Comparison of ENCODE assay signal across 1 cellular context in the genomic region with DNA sequence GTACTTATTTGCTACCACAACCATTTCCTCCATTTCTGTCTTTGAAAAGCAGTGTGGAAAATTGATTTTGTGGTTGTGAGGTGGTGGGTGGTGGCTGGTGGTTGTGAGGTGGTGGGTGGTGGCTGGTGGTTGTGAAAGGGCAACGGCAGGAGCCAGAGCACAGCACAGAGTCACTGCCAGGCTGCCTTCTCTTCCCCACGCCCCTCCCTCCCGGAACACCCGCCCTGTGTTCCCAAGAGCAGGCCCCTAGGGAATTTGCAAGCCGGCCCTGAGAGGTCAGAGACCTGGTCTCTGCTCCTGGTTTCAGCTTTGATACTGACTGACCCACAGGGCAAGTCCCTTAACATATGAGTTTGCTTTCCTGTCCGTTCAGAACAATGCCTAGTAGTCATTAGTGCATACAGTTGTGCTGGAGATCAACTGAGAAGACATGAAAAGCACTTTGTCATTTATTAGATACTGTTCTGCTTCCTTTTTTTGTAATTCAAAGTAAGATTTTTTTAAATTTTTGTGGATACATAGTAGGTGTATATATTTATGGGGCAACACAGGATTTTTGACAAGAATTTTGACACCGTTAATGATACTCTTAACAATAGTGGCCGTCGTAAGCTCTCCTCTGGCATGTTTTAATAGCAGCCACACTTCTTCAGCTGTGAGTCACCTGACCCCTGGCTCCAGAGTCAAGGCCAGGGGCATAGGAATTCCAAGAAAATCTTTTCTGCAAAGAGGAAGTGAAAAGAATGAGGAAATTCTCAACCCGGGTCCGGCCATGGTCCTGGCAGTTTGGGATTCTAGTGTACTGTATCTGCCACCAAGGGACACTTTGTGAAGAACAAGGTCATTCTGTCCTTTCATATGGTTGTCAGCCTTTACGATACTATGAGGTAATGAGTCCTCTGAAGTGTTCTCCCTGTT.
TF ChIP-seq lines count a peak whose summit lies in the region.

No MANE protein-coding gene starts in this region.

TF ChIP-seq in HepG2, 621 proteins besides CTCF, POLR2A, EP300 and RAD21 (continued from another document and continues in another):
- TF ChIP-seq, protein P1, sequence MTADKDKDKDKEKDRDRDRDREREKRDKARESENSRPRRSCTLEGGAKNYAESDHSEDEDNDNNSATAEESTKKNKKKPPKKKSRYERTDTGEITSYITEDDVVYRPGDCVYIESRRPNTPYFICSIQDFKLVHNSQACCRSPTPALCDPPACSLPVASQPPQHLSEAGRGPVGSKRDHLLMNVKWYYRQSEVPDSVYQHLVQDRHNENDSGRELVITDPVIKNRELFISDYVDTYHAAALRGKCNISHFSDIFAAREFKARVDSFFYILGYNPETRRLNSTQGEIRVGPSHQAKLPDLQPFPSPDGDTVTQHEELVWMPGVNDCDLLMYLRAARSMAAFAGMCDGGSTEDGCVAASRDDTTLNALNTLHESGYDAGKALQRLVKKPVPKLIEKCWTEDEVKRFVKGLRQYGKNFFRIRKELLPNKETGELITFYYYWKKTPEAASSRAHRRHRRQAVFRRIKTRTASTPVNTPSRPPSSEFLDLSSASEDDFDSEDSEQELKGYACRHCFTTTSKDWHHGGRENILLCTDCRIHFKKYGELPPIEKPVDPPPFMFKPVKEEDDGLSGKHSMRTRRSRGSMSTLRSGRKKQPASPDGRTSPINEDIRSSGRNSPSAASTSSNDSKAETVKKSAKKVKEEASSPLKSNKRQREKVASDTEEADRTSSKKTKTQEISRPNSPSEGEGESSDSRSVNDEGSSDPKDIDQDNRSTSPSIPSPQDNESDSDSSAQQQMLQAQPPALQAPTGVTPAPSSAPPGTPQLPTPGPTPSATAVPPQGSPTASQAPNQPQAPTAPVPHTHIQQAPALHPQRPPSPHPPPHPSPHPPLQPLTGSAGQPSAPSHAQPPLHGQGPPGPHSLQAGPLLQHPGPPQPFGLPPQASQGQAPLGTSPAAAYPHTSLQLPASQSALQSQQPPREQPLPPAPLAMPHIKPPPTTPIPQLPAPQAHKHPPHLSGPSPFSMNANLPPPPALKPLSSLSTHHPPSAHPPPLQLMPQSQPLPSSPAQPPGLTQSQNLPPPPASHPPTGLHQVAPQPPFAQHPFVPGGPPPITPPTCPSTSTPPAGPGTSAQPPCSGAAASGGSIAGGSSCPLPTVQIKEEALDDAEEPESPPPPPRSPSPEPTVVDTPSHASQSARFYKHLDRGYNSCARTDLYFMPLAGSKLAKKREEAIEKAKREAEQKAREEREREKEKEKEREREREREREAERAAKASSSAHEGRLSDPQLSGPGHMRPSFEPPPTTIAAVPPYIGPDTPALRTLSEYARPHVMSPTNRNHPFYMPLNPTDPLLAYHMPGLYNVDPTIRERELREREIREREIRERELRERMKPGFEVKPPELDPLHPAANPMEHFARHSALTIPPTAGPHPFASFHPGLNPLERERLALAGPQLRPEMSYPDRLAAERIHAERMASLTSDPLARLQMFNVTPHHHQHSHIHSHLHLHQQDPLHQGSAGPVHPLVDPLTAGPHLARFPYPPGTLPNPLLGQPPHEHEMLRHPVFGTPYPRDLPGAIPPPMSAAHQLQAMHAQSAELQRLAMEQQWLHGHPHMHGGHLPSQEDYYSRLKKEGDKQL (CRISPR knock-in tag; IDR thresholded peaks at IDR 0.05; ENCODE audit: low read depth): no peak; the same call in none of the 2 replicates
- TF ChIP-seq SIX1 (CRISPR knock-in tag; IDR thresholded peaks at IDR 0.05; ENCODE audit: borderline replicate concordance) (no peak), ZNF33A (CRISPR knock-in tag; IDR thresholded peaks at IDR 0.05; ENCODE audit: borderline replicate concordance) (no peak), SCMH1 (CRISPR knock-in tag; IDR thresholded peaks at IDR 0.05; ENCODE audit: borderline replicate concordance) (no peak), EED (CRISPR knock-in tag; IDR thresholded peaks at IDR 0.05) (no peak), ZNF205 (CRISPR knock-in tag; IDR thresholded peaks at IDR 0.05) (peak; percentile 98), ZNF747 (CRISPR knock-in tag; IDR thresholded peaks at IDR 0.05; ENCODE audit: borderline replicate concordance) (peak; percentile 82; the same call in 1 of the 2 replicates), KDM4B (CRISPR knock-in tag; IDR thresholded peaks at IDR 0.05) (no peak), CEBPG (CRISPR knock-in tag; IDR thresholded peaks at IDR 0.05) (peak; percentile 32; the same call in 1 of the 2 replicates), SP2 (CRISPR knock-in tag; IDR thresholded peaks at IDR 0.05) (no peak), HIVEP1 (CRISPR knock-in tag; IDR thresholded peaks at IDR 0.05) (0 out of 2 replicates have a peak, but pooled peaks have one; percentile 35), TP53 (CRISPR knock-in tag; conservative IDR thresholded peaks at IDR 0.05) (no peak), SATB2 (CRISPR knock-in tag; IDR thresholded peaks at IDR 0.05) (no peak), ZNF672 (CRISPR knock-in tag; IDR thresholded peaks at IDR 0.05) (no peak), NFIB (CRISPR knock-in tag; IDR thresholded peaks at IDR 0.05; ENCODE audit: borderline replicate concordance) (no peak), ZSCAN25 (CRISPR knock-in tag; IDR thresholded peaks at IDR 0.05) (no peak), ZFP90 (CRISPR knock-in tag; IDR thresholded peaks at IDR 0.05; ENCODE audit: borderline replicate concordance) (0 out of 2 replicates have a peak, but pooled peaks have one; percentile 22), AGO2 (optimal IDR thresholded peaks at IDR 0.05; ENCODE audit: low read depth, low read length) (no peak), RBAK (CRISPR knock-in tag; IDR thresholded peaks at IDR 0.05) (peak; percentile 56; the same call in 1 of the 2 replicates), ZNF264 (CRISPR knock-in tag; IDR thresholded peaks at IDR 0.05) (no peak; the same call in 1 of the 2 replicates), NR2F6 (IDR thresholded peaks at IDR 0.05) (peak; percentile 95), NR2F6 (CRISPR knock-in tag; IDR thresholded peaks at IDR 0.05) (peak; percentile 96), RARA (CRISPR knock-in tag; IDR thresholded peaks at IDR 0.05) (peak; percentile 75), HMG20B (CRISPR knock-in tag; conservative IDR thresholded peaks at IDR 0.05) (peak; percentile 77; the same call in 1 of the 2 replicates), MAFG (CRISPR knock-in tag; IDR thresholded peaks at IDR 0.05) (no peak), ZNF256 (CRISPR knock-in tag; conservative IDR thresholded peaks at IDR 0.05) (no peak), KLF11 (CRISPR knock-in tag; IDR thresholded peaks at IDR 0.05) (no peak), MEF2D (CRISPR knock-in tag; IDR thresholded peaks at IDR 0.05) (peak; percentile 30; the same call in 1 of the 2 replicates), ZNF563 (CRISPR knock-in tag; IDR thresholded peaks at IDR 0.05) (no peak), ZNF451 (CRISPR knock-in tag; IDR thresholded peaks at IDR 0.05) (peak; percentile 67; the same call in 1 of the 2 replicates), ZKSCAN1 (IDR thresholded peaks at IDR 0.05; ENCODE audit: low read length) (0 out of 2 replicates have a peak, but pooled peaks have one; percentile 66), MYC (CRISPR knock-in tag; IDR thresholded peaks at IDR 0.05; ENCODE audit: borderline replicate concordance) (peak; percentile 51; the same call in 1 of the 2 replicates), PHF21A (CRISPR knock-in tag; IDR thresholded peaks at IDR 0.05) (peak; percentile 99), GATA4 (IDR thresholded peaks at IDR 0.05; ENCODE audit: borderline replicate concordance, low read depth) (no peak), KDM3A (CRISPR knock-in tag; IDR thresholded peaks at IDR 0.05; ENCODE audit: low read depth) (no peak), KAT8 (CRISPR knock-in tag; IDR thresholded peaks at IDR 0.05) (no peak), ZMYM3 (CRISPR knock-in tag; IDR thresholded peaks at IDR 0.05) (peak; percentile 63), LCORL (IDR thresholded peaks at IDR 0.05) (no peak), LCORL (CRISPR knock-in tag; IDR thresholded peaks at IDR 0.05) (peak; percentile 83), MIXL1 (CRISPR knock-in tag; IDR thresholded peaks at IDR 0.05) (no peak; the same call in 1 of the 2 replicates), SETDB1 (CRISPR knock-in tag; IDR thresholded peaks at IDR 0.05; ENCODE audit: borderline replicate concordance) (no peak), ARID2 (CRISPR knock-in tag; IDR thresholded peaks at IDR 0.05; ENCODE audit: borderline replicate concordance) (peak; percentile 30; the same call in 1 of the 2 replicates), PAWR (CRISPR knock-in tag; IDR thresholded peaks at IDR 0.05; ENCODE audit: borderline replicate concordance) (no peak), MED1 (CRISPR knock-in tag; IDR thresholded peaks at IDR 0.05) (peak; percentile 68), TEAD2 (CRISPR knock-in tag; IDR thresholded peaks at IDR 0.05) (no peak), GFI1 (CRISPR knock-in tag; IDR thresholded peaks at IDR 0.05; ENCODE audit: borderline replicate concordance) (peak; percentile 41; the same call in 1 of the 2 replicates), KLF13 (CRISPR knock-in tag; IDR thresholded peaks at IDR 0.05) (no peak)
- TF ChIP-seq, protein P2, sequence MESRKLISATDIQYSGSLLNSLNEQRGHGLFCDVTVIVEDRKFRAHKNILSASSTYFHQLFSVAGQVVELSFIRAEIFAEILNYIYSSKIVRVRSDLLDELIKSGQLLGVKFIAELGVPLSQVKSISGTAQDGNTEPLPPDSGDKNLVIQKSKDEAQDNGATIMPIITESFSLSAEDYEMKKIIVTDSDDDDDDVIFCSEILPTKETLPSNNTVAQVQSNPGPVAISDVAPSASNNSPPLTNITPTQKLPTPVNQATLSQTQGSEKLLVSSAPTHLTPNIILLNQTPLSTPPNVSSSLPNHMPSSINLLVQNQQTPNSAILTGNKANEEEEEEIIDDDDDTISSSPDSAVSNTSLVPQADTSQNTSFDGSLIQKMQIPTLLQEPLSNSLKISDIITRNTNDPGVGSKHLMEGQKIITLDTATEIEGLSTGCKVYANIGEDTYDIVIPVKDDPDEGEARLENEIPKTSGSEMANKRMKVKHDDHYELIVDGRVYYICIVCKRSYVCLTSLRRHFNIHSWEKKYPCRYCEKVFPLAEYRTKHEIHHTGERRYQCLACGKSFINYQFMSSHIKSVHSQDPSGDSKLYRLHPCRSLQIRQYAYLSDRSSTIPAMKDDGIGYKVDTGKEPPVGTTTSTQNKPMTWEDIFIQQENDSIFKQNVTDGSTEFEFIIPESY (CRISPR knock-in tag; IDR thresholded peaks at IDR 0.05): no peak
- TF ChIP-seq, protein P3, sequence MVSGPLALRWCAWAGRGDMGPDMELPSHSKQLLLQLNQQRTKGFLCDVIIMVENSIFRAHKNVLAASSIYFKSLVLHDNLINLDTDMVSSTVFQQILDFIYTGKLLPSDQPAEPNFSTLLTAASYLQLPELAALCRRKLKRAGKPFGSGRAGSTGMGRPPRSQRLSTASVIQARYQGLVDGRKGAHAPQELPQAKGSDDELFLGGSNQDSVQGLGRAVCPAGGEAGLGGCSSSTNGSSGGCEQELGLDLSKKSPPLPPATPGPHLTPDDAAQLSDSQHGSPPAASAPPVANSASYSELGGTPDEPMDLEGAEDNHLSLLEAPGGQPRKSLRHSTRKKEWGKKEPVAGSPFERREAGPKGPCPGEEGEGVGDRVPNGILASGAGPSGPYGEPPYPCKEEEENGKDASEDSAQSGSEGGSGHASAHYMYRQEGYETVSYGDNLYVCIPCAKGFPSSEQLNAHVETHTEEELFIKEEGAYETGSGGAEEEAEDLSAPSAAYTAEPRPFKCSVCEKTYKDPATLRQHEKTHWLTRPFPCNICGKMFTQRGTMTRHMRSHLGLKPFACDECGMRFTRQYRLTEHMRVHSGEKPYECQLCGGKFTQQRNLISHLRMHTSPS (CRISPR knock-in tag; IDR thresholded peaks at IDR 0.05; ENCODE audit: low read depth): peak; percentile 73; the same call in 1 of the 2 replicates
- TF ChIP-seq, protein P4, sequence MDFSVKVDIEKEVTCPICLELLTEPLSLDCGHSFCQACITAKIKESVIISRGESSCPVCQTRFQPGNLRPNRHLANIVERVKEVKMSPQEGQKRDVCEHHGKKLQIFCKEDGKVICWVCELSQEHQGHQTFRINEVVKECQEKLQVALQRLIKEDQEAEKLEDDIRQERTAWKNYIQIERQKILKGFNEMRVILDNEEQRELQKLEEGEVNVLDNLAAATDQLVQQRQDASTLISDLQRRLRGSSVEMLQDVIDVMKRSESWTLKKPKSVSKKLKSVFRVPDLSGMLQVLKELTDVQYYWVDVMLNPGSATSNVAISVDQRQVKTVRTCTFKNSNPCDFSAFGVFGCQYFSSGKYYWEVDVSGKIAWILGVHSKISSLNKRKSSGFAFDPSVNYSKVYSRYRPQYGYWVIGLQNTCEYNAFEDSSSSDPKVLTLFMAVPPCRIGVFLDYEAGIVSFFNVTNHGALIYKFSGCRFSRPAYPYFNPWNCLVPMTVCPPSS (IDR thresholded peaks at IDR 0.05): no peak
- TF ChIP-seq, protein P5, sequence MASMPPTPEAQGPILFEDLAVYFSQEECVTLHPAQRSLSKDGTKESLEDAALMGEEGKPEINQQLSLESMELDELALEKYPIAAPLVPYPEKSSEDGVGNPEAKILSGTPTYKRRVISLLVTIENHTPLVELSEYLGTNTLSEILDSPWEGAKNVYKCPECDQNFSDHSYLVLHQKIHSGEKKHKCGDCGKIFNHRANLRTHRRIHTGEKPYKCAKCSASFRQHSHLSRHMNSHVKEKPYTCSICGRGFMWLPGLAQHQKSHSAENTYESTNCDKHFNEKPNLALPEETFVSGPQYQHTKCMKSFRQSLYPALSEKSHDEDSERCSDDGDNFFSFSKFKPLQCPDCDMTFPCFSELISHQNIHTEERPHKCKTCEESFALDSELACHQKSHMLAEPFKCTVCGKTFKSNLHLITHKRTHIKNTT (CRISPR knock-in tag; IDR thresholded peaks at IDR 0.05): no peak
- TF ChIP-seq, protein P6, sequence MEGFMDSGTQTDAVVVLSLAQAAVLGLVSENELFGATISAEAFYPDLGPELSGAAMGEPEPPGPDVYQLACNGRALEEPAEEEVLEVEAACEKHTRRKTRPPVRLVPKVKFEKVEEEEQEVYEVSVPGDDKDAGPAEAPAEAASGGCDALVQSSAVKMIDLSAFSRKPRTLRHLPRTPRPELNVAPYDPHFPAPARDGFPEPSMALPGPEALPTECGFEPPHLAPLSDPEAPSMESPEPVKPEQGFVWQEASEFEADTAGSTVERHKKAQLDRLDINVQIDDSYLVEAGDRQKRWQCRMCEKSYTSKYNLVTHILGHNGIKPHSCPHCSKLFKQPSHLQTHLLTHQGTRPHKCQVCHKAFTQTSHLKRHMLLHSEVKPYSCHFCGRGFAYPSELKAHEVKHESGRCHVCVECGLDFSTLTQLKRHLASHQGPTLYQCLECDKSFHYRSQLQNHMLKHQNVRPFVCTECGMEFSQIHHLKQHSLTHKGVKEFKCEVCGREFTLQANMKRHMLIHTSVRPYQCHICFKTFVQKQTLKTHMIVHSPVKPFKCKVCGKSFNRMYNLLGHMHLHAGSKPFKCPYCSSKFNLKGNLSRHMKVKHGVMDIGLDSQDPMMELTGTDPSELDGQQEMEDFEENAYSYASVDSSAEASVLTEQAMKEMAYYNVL (CRISPR knock-in tag; IDR thresholded peaks at IDR 0.05; ENCODE audit: borderline replicate concordance): peak; percentile 78; the same call in 1 of the 2 replicates
- TF ChIP-seq, protein P7, sequence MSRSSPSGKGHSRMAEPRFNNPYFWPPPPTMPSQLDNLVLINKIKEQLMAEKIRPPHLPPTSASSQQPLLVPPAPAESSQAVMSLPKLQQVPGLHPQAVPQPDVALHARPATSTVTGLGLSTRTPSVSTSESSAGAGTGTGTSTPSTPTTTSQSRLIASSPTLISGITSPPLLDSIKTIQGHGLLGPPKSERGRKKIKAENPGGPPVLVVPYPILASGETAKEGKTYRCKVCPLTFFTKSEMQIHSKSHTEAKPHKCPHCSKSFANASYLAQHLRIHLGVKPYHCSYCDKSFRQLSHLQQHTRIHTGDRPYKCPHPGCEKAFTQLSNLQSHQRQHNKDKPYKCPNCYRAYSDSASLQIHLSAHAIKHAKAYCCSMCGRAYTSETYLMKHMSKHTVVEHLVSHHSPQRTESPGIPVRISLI (CRISPR knock-in tag; IDR thresholded peaks at IDR 0.05; ENCODE audit: borderline replicate concordance): 0 out of 2 replicates have a peak, but pooled peaks have one; percentile 14
